In the genomic region with DNA sequence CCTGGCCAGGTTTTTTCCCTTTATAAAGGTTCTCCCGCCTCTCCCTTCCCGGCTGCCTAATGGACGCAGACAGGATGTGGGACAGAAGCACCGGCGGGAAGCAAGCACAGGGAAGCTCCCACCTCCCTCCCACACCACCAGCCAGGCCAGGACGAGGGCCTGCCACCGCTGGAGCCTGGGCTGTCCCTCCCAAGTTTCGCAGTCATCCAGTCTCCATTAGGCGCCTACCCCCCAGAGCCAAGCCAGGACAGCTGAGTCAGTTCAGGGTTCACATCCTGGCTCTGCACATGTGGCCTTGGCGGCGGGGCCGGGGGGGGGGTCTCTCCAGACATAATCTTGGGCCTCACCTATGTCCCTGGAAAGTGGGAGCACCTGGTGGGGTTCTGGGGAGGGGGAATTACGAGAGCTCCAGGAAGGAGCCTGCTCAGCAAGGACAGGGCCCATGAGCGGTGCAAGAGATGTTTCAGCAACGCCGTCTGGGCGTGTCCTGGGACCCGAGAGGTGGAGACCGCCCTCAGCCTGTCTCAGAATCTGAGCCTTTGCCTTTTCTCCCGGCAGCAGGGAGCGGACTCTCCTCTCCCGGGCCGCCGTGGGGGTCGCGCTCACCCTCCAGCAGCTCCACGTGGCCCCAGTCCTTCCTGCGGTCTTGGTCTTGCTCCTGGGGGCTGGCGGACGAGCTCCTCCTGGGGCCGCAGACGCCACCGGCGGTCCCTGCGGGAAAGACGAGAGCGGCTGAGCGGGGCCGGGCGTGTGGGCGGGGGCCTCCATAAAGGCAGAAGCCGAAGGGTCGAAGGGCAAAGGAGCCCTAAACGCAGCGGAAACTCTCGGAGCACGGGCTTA, we compare ENCODE assay signal across 1 cellular context.
TF ChIP-seq lines count a peak whose summit lies in the region.

No MANE protein-coding gene starts in this region.

TF ChIP-seq in HEK293, 187 proteins besides CTCF, POLR2A, EP300 and RAD21 (continued from another document):
- 0 out of 2 replicates have a peak, but pooled peaks have one; percentile 10 for TF ChIP-seq ZNF692 (tag by site-specific recombination; IDR thresholded peaks at IDR 0.05)
- TF ChIP-seq GLIS1 (tag by site-specific recombination; IDR thresholded peaks at IDR 0.05): peak; percentile 58
